8 cellular contexts compared by ENCODE assay signal in the genomic region with DNA sequence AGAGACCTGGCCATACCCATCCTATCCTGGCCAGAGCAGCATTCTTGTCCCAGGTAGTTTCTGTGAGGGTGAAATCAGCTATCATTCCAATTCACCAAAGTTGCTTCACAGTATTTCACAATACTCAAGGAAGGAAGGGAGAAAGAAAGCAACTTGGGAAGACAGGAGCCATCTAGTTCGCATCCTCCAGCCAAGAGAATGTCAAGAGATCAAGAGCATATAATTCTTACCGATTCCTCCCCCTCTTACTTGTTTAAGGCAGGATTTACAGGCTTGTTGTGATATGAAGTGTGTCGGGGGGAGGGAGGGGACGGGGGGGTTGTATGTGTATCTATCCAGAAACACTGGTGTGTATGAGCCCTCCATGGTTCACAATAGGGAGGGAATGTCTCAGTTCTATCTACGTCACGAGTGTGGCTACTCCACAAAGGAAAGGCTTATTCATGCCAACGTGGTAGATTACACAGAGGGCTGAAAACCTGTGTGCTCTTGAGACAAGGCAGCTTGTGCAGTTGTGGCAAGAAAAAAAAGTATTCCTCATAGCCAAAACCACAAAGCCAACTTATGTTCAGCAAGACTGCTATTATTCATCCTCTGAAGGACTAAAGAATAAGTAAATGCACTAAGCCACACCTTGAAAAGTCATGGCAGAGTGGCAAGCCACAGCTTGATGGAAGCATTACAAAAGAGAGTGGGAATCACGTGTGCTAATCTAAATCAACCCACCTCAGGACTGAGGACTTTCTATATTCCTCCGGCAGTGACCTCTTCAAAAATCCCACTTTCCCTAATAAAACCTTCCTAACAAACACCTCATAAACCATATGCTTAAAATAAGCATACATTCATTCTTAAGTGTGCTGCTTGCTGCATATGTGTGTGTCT. TPM values are rescaled to one million over a fixed set of nuclear protein-coding genes. Genes with fewer than 3 reads are reported as not detected.
DNase-seq lines count a peak whose midpoint lies in the region; ATAC-seq lines count a peak whose summit lies in the region.

No MANE protein-coding gene starts in this region.

- H3K9me3 ChIP-seq in esophagus (ENCODE audit: control insufficient read depth in 2 of 2, insufficient read depth in 1 of 2, low read depth in 1 of 2, low read length in 1 of 2) (no peaks in the 10 kb centered on the region), skeletal muscle tissue (ENCODE audit: control insufficient read depth in 3 of 3, low read length in 3 of 3) (no peaks in the 10 kb centered on the region)

- H3K4me1 ChIP-seq in esophagus (ENCODE audit: control insufficient read depth in 2 of 2, insufficient read depth in 2 of 2, low read length in 1 of 2) (peaks cover 5 to 11% of the 10 kb centered on the region in 2 donors), skeletal muscle tissue (ENCODE audit: control insufficient read depth in 3 of 3, insufficient read depth in 3 of 3, low read length in 3 of 3) (peaks cover 39 to 54% (median 46%) of the 10 kb centered on the region in 3 donors)

- H3K27me3 ChIP-seq in esophagus (ENCODE audit: control insufficient read depth in 1 of 2, insufficient read depth in 2 of 2, low read length in 2 of 2), result no peaks in the 10 kb centered on the region
- no peaks in the 10 kb centered on the region for H3K27me3 ChIP-seq in skeletal muscle tissue (ENCODE audit: control insufficient read depth in 3 of 3, insufficient read depth in 3 of 3, low read length in 3 of 3)

- peak; percentile 98 for DNase-seq in H4 (ENCODE audit: low spot score)
- DNase-seq in RKO (ENCODE audit: low spot score), result peak; percentile 34
- DNase-seq in NK-92 (lab: John Stamatoyannopoulos, UW; ENCODE audit: unreplicated experiment), result no peak
- DNase-seq in NCI-H1417 treated with DMSO at 0.1 percent for 48 hours (lab: John Stamatoyannopoulos, UW), result no peak

- H3K36me3 ChIP-seq in esophagus (ENCODE audit: control insufficient read depth in 2 of 2, insufficient read depth in 2 of 2, low read length in 1 of 2) (peaks cover 0 to 2% of the 10 kb centered on the region in 2 donors), skeletal muscle tissue (ENCODE audit: control insufficient read depth in 3 of 3, insufficient read depth in 3 of 3, low read length in 3 of 3) (peaks cover 0 to 20% (median 6%) of the 10 kb centered on the region in 3 donors)

- H3K9ac ChIP-seq in skeletal muscle tissue (ENCODE audit: low read depth in 1 of 3, low read length in 3 of 3), result no peak overlapping the region

- ATAC-seq in HG02610 (IDR thresholded peaks at IDR 0.05; ENCODE audit: unreplicated experiment) (no peak), HG03457 (IDR thresholded peaks at IDR 0.05; ENCODE audit: unreplicated experiment) (no peak)

- WGBS in esophagus, 2 donors, result 28 to 48% methylated on average over 9 of the region's 9 CpGs

- H3K27ac ChIP-seq in esophagus (ENCODE audit: low read depth in 2 of 2, low read length in 1 of 2) (peak overlapping the region; percentile 90 to 94), skeletal muscle tissue (ENCODE audit: low read depth, low read length) (peak overlapping the region; percentile 64)

- H3K4me3 ChIP-seq in esophagus (ENCODE audit: low read depth in 1 of 2, low read length in 2 of 2) (no peak overlapping the region), skeletal muscle tissue (ENCODE audit: low read length in 3 of 3) (no peak overlapping the region)

RNA-seq across cellular contexts. Expression of a gene that starts 35.0 kb away (rescaled TPM):
- total RNA-seq in H4 (2014; rRNA removed; shearing (Covaris generic)), result 49.5 and 57.7 TPM in 2 replicates
- polyA plus RNA-seq in esophagus, result 10 to 100 TPM; 23.6 to 40.2 TPM
- total RNA-seq in skeletal muscle tissue, result 154 TPM

Comparison
In these comparisons a context has a peak if more than half of its experiments do, and no peak if none do; other contexts are left out.
1. DNase-seq: peak in H4 (single experiment) and RKO (single experiment); none in NK-92 (single experiment) and NCI-H1417 treated with DMSO at 0.1 percent for 48 hours (single experiment).